ENCODE assay signal across 21 cellular contexts in the genomic region with DNA sequence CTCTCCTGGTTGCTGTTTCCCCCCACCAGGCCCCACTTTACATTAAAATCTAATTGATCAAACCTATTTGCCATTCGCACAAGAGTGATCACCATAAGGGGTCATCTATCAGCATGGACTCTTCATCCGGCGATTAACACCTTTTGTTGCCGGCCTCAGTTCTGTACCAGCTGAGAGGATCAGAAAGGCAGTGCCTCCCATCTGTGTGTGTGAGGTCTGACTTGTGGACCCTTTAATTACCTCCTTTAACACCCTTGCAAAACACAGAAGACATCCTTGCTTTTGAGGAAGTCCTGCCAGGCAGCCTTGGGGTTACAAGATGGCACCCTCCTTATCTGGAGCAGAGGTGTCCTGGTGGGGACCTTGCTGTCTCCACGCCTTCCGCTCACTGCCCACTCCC.
"Had no signal": no experiment of that assay in that cellular context is flagged by ENCODE, and none has a peak within 500 bp of the region (broad histone marks: within the 10 kb centered on the region; RNA-seq: fewer than 3 reads in every experiment).

No MANE protein-coding gene starts in this region.

- H3K4me1 ChIP-seq: colonic mucosa, suprapubic skin, thyroid gland had no signal

- H3K9me3 ChIP-seq: colonic mucosa, neutrophil, suprapubic skin, thyroid gland had no signal

- H3K27me3 ChIP-seq: colonic mucosa, thyroid gland had no signal

- H3K36me3 Mint-ChIP-seq: naive B cell, type B pancreatic cell had no signal

- ATAC-seq: left colon, left ventricle myocardium superior, right cardiac atrium had no signal

- H3K4me1 Mint-ChIP-seq: naive B cell had no signal

- DNase-seq: colonic mucosa; dermis blood vessel endothelial cell; erythroblast; foreskin melanocyte; head of caudate nucleus; hippocampal formation; left colon; left ventricle myocardium superior; mesenchymal stem cell; naive B cell; right cardiac atrium; small intestine; stimulated activated CD4-positive, alpha-beta T cell treated with anti-CD3 and anti-CD28 coated beads, Interleukin-12 subunit alpha, Interleukin-12 subunit beta, amount 100 ng/mL, for 4 hours; stimulated activated CD4-positive, alpha-beta T cell treated with anti-CD3 and anti-CD28 coated beads, Interleukin-2, amount 100 ng/mL, for 48 hours; stimulated activated naive CD4-positive, alpha-beta T cell treated with Interleukin-2 at 50 U/mL for 16 hours; thyroid gland had no signal

- H3K27ac Mint-ChIP-seq: naive B cell, nephron, type B pancreatic cell had no signal

- H3K36me3 ChIP-seq: colonic mucosa, neutrophil, suprapubic skin, thyroid gland had no signal

- H3K4me3 Mint-ChIP-seq: type B pancreatic cell had no signal

- H3K9me3 Mint-ChIP-seq: nephron, type B pancreatic cell had no signal

- H3K27ac ChIP-seq: colonic mucosa, neutrophil, suprapubic skin, thyroid gland had no signal

- H3K4me3 ChIP-seq: colonic mucosa, lung, suprapubic skin, thyroid gland had no signal
